ENCODE assay signal across 10 cellular contexts in genomic region chr1:159000627-159001026, GRCh38.
A peak's percentile ranks its signal among the peaks of the same experiment; 100 is the strongest.
DNase-seq lines count a peak whose midpoint lies in the region; ATAC-seq and TF ChIP-seq lines count a peak whose summit lies in the region.
"Had no signal": no experiment of that assay in that cellular context is flagged by ENCODE, and none has a peak within 500 bp of the region (broad histone marks: within the 10 kb centered on the region; RNA-seq: fewer than 3 reads in every experiment).

No MANE protein-coding gene starts in this region.

- peak overlapping the region; percentile 91 for H3K4me3 ChIP-seq in SK-N-MC
- H3K4me3 ChIP-seq in foreskin fibroblast (ENCODE audit: low read depth in 1 of 2, low read length in 2 of 2) = peak overlapping the region; percentile 58 to 83
- H3K4me3 ChIP-seq in neuron (ENCODE audit: low read length) = peak overlapping the region; percentile 78

- TF ChIP-seq CTCF in foreskin fibroblast (IDR thresholded peaks at IDR 0.05; ENCODE audit: low read depth, low read length) = no peak

- H3K27me3 ChIP-seq in neuron (ENCODE audit: insufficient read depth, low read length) = no peaks in the 10 kb centered on the region

- H3K9me3 ChIP-seq in SK-N-MC (ENCODE audit: low read depth, low read length) (no peaks in the 10 kb centered on the region), neuron (ENCODE audit: low read length) (no peaks in the 10 kb centered on the region)

- peak; percentile 93 for DNase-seq in ELR (ENCODE audit: low read depth)
- DNase-seq in SK-N-MC (ENCODE audit: low read depth, low spot score) = no peak
- DNase-seq in foreskin fibroblast = peak; percentile 93 to 98
- DNase-seq in SKM-1 (lab: John Stamatoyannopoulos, UW; ENCODE audit: unreplicated experiment) = no peak
- DNase-seq in stimulated activated CD4-positive, alpha-beta T cell treated with anti-CD3 and anti-CD28 coated beads, Interleukin-2, amount 100 ng/mL, for 48 hours = no peak
- no peak for DNase-seq in SKM-1 treated with dmso at 0.1 percent for 144 hours (lab: John Stamatoyannopoulos, UW; ENCODE audit: unreplicated experiment)
- DNase-seq: naive B cell had no signal

- H3K27ac ChIP-seq in SK-N-MC = peak overlapping the region; percentile 97
- H3K27ac ChIP-seq: HL-60 had no signal

- H3K9ac ChIP-seq in SK-N-MC (ENCODE audit: insufficient read length) = peak overlapping the region; percentile 76

- H3K36me3 ChIP-seq in SK-N-MC (ENCODE audit: insufficient read depth, low read length) = no peaks in the 10 kb centered on the region
- no peaks in the 10 kb centered on the region for H3K36me3 ChIP-seq in neuron (ENCODE audit: insufficient read depth, low read length)

- peak overlapping the region; percentile 91 for H2AFZ ChIP-seq in neuron (ENCODE audit: low read depth, low read length)

- ATAC-seq in HG03521 (IDR thresholded peaks at IDR 0.05; ENCODE audit: unreplicated experiment) = no peak

- H3K4me1 ChIP-seq in neuron (ENCODE audit: insufficient read depth, low read length) = peaks cover 12% of the 10 kb centered on the region

Comparison
In these comparisons a context has a peak if more than half of its experiments do, and no peak if none do; other contexts are left out.
1. DNase-seq: peak in ELR (single experiment) and foreskin fibroblast (2 of 2); none in SK-N-MC (single experiment), SKM-1 (single experiment), stimulated activated CD4-positive, alpha-beta T cell treated with anti-CD3 and anti-CD28 coated beads, Interleukin-2, amount 100 ng/mL, for 48 hours (0 of 2) and SKM-1 treated with dmso at 0.1 percent for 144 hours (single experiment).
2. Peak in every context shown above with its lines, with median percentiles within 50 percentile points of each other: H3K4me3 ChIP-seq.